In genomic region chr13:93326427-93326826, GRCh38 we compare ENCODE assay signal across 28 cellular contexts.
"Had no signal": no experiment of that assay in that cellular context is flagged by ENCODE, and none has a peak within 500 bp of the region (broad histone marks: within the 10 kb centered on the region; RNA-seq: fewer than 3 reads in every experiment).

No MANE protein-coding gene starts in this region.

- H3K4me3 ChIP-seq: neural progenitor cell, ovary, psoas muscle, right lobe of liver, sigmoid colon, stomach, thoracic aorta, thyroid gland, tibial nerve, upper lobe of left lung, vagina had no signal

- H3K36me3 ChIP-seq: neural progenitor cell, ovary, right lobe of liver, sigmoid colon, stomach, thoracic aorta, thyroid gland, tibial nerve, upper lobe of left lung, vagina had no signal

- H3K9me3 ChIP-seq: ovary, psoas muscle, right lobe of liver, sigmoid colon, thoracic aorta, thyroid gland, tibial nerve, upper lobe of left lung, vagina had no signal

- DNase-seq: naive thymus-derived CD4-positive, alpha-beta T cell; natural killer cell; occipital lobe; ovary; posterior cingulate gyrus; psoas muscle; right cardiac atrium; right lobe of liver; sigmoid colon; small intestine; stimulated activated CD4-positive, alpha-beta T cell treated with anti-CD3 and anti-CD28 coated beads, Interleukin-15, amount 100 ng/mL, for 24 hours; stimulated activated CD4-positive, alpha-beta T cell treated with anti-CD3 and anti-CD28 coated beads, Interleukin-2, amount 100 ng/mL, for 24 hours; stimulated activated CD4-positive, alpha-beta T cell treated with anti-CD3 and anti-CD28 coated beads, Interleukin-2, amount 100 ng/mL, for 48 hours; stimulated activated CD4-positive, alpha-beta T cell treated with anti-CD3 and anti-CD28 coated beads, Interleukin-4, amount 100 ng/mL, for 24 hours; stimulated activated naive B cell treated with anti-CD40 and anti-IgM and Interleukin-4, amounts not matched to agents 10 μg/mL and 1 μg/mL and 100 μg/mL, for 72 hours; stimulated activated naive CD4-positive, alpha-beta T cell treated with Interleukin-2 at 50 U/mL for 16 hours; stomach; thyroid gland; upper lobe of left lung had no signal

- H3K27ac Mint-ChIP-seq: naive thymus-derived CD4-positive, alpha-beta T cell; natural killer cell; nephron; neural progenitor cell; stimulated activated effector memory CD8-positive, alpha-beta T cell treated with anti-CD3 and anti-CD28 coated beads, Interleukin-12 subunit alpha, Interleukin-12 subunit beta, amount 100 ng/mL, for 72 hours; stimulated activated naive B cell treated with anti-CD40 and anti-IgM and Interleukin-4, amounts not matched to agents 10 μg/mL and 1 μg/mL and 100 μg/mL, for 72 hours; stimulated activated naive CD8-positive, alpha-beta T cell treated with anti-CD3 and anti-CD28 coated beads, Interleukin-15, Interleukin-2, amounts not matched to agents 100 ng/mL and 50 ng/mL, for 24 hours had no signal

- H3K9me3 Mint-ChIP-seq: nephron; stimulated activated naive CD8-positive, alpha-beta T cell treated with anti-CD3 and anti-CD28 coated beads, Interleukin-15, Interleukin-2, amounts not matched to agents 100 ng/mL and 50 ng/mL, for 24 hours had no signal

- H3K4me1 ChIP-seq: parathyroid adenoma, psoas muscle, stomach, thyroid gland, tibial nerve, upper lobe of left lung had no signal

- H3K36me3 Mint-ChIP-seq: naive thymus-derived CD4-positive, alpha-beta T cell; natural killer cell; neural progenitor cell; stimulated activated effector memory CD8-positive, alpha-beta T cell treated with anti-CD3 and anti-CD28 coated beads, Interleukin-12 subunit alpha, Interleukin-12 subunit beta, amount 100 ng/mL, for 72 hours; stimulated activated naive B cell treated with anti-CD40 and anti-IgM and Interleukin-4, amounts not matched to agents 10 μg/mL and 1 μg/mL and 100 μg/mL, for 72 hours had no signal

- H3K4me1 Mint-ChIP-seq: naive thymus-derived CD4-positive, alpha-beta T cell; natural killer cell; neural progenitor cell; stimulated activated effector memory CD8-positive, alpha-beta T cell treated with anti-CD3 and anti-CD28 coated beads, Interleukin-12 subunit alpha, Interleukin-12 subunit beta, amount 100 ng/mL, for 72 hours; stimulated activated naive B cell treated with anti-CD40 and anti-IgM and Interleukin-4, amounts not matched to agents 10 μg/mL and 1 μg/mL and 100 μg/mL, for 72 hours had no signal

- H3K27me3 ChIP-seq: neural progenitor cell, ovary, right lobe of liver, sigmoid colon, stomach, thyroid gland, tibial nerve, upper lobe of left lung, vagina had no signal

- H3K4me3 Mint-ChIP-seq: naive thymus-derived CD4-positive, alpha-beta T cell; natural killer cell; nephron; neural progenitor cell; stimulated activated effector memory CD8-positive, alpha-beta T cell treated with anti-CD3 and anti-CD28 coated beads, Interleukin-12 subunit alpha, Interleukin-12 subunit beta, amount 100 ng/mL, for 72 hours; stimulated activated naive B cell treated with anti-CD40 and anti-IgM and Interleukin-4, amounts not matched to agents 10 μg/mL and 1 μg/mL and 100 μg/mL, for 72 hours; stimulated activated naive CD8-positive, alpha-beta T cell treated with anti-CD3 and anti-CD28 coated beads, Interleukin-15, Interleukin-2, amounts not matched to agents 100 ng/mL and 50 ng/mL, for 24 hours had no signal

- H3K27ac ChIP-seq: neural progenitor cell, ovary, parathyroid adenoma, psoas muscle, right lobe of liver, sigmoid colon, stomach, thoracic aorta, thyroid gland, tibial nerve, upper lobe of left lung, vagina had no signal

- H3K27me3 Mint-ChIP-seq: progenitor cell of endocrine pancreas; stimulated activated naive B cell treated with anti-CD40 and anti-IgM and Interleukin-4, amounts not matched to agents 10 μg/mL and 1 μg/mL and 100 μg/mL, for 72 hours; stimulated activated naive CD8-positive, alpha-beta T cell treated with anti-CD3 and anti-CD28 coated beads, Interleukin-15, Interleukin-2, amounts not matched to agents 100 ng/mL and 50 ng/mL, for 24 hours had no signal
